25 cellular contexts compared by ENCODE assay signal in genomic region chr10:116827214-116827671, GRCh38. TPM values are rescaled to one million over a fixed set of nuclear protein-coding genes. Genes with fewer than 3 reads are reported as not detected.
DNase-seq lines count a peak whose midpoint lies in the region; ATAC-seq, FAIRE-seq and TF ChIP-seq lines count a peak whose summit lies in the region.
"Had no signal": no experiment of that assay in that cellular context is flagged by ENCODE, and none has a peak within 500 bp of the region (broad histone marks: within the 10 kb centered on the region; RNA-seq: fewer than 3 reads in every experiment).

No MANE protein-coding gene starts in this region.

- no peak overlapping the region for H3K27ac Mint-ChIP-seq in astrocyte (ENCODE audit: unreplicated experiment)
- H3K27ac Mint-ChIP-seq in naive thymus-derived CD4-positive, alpha-beta T cell = no peak overlapping the region
- H3K27ac Mint-ChIP-seq: activated T-cell treated with anti-CD3 and anti-CD28 coated beads, Interleukin-2, amount 50 U/mL, for 24 hours; stimulated activated naive CD8-positive, alpha-beta T cell treated with anti-CD3 and anti-CD28 coated beads, Interleukin-15, Interleukin-2, amounts not matched to agents 100 ng/mL and 50 ng/mL, for 24 hours had no signal

- H3K4me2 ChIP-seq in HCT116 (ENCODE audit: low read length) (peak overlapping the region; percentile 37), astrocyte (ENCODE audit: low read length) (peak overlapping the region; percentile 53)

- H3K4me1 ChIP-seq in HCT116 (ENCODE audit: control insufficient read depth in 1 of 2, insufficient read depth in 2 of 2, low read length in 2 of 2) (peaks cover 0 to 11% of the 10 kb centered on the region in 2 experiments; a peak in 2 of 4 replicates), astrocyte (ENCODE audit: insufficient read depth, low read length) (peaks cover 12% of the 10 kb centered on the region), upper lobe of right lung (no peaks in the 10 kb centered on the region)
- H3K4me1 ChIP-seq in naive thymus-derived CD4-positive, alpha-beta T cell (ENCODE audit: control insufficient read depth in 2 of 2, insufficient read depth in 2 of 2, low read length in 2 of 2) = no peaks in the 10 kb centered on the region
- H3K4me1 ChIP-seq: BE2C, spleen, thyroid gland had no signal

- peak; percentile 54; the same call in 1 of the 2 replicates for TF ChIP-seq RAD21 in HCT116 (IDR thresholded peaks at IDR 0.05; ENCODE audit: low read depth)

- peaks cover 9% of the 10 kb centered on the region for H3K4me1 Mint-ChIP-seq in astrocyte (ENCODE audit: low read depth, unreplicated experiment)
- H3K4me1 Mint-ChIP-seq in naive thymus-derived CD4-positive, alpha-beta T cell = peaks cover 0 to 1% (median 0%) of the 10 kb centered on the region in 7 donors

- H3K9me3 ChIP-seq in HCT116 (ENCODE audit: control insufficient read depth in 1 of 2, insufficient read depth in 1 of 2, low read depth in 1 of 2, low read length in 2 of 2) (no peaks in the 10 kb centered on the region), astrocyte (ENCODE audit: insufficient read depth, low read depth, low read length) (no peaks in the 10 kb centered on the region), upper lobe of right lung (no peaks in the 10 kb centered on the region)
- H3K9me3 ChIP-seq in naive thymus-derived CD4-positive, alpha-beta T cell (ENCODE audit: control insufficient read depth in 2 of 3, low read length in 3 of 3) = no peaks in the 10 kb centered on the region
- H3K9me3 ChIP-seq: BE2C, spleen, thyroid gland had no signal

- no TSS peak for BruUV-seq in HCT116 (replicated peaks; lab: Mats Ljungman, UMichigan)

- DNase-seq in HCT116 (ENCODE audit: low read depth, low spot score) (no peak), astrocyte (ENCODE audit: low read depth) (no peak), foreskin fibroblast (no peak), upper lobe of right lung (no peak)
- DNase-seq in stimulated activated CD8-positive, alpha-beta memory T cell treated with anti-CD3 and anti-CD28 coated beads, Interleukin-4, amount 100 ng/mL, for 48 hours = no peak
- DNase-seq in stimulated activated CD4-positive, alpha-beta T cell treated with anti-CD3 and anti-CD28 coated beads, Interleukin-4, amount 100 ng/mL, for 4 hours = no peak
- no peak for DNase-seq in naive thymus-derived CD4-positive, alpha-beta T cell
- DNase-seq: activated naive CD4-positive, alpha-beta T cell treated with Interleukin-2 at 50 U/mL for 16 hours; activated T-cell treated with anti-CD3 and anti-CD28 coated beads, Interleukin-2, amount 50 U/mL, for 24 hours; BE2C; DND-41; dorsolateral prefrontal cortex; NCI-H1694; occipital lobe; retina; spleen; stimulated activated CD4-positive, alpha-beta T cell treated with anti-CD3 and anti-CD28 coated beads, Interleukin-4, amount 100 ng/mL, for 1 hour; T-helper 9 cell; thyroid gland had no signal

- H4K20me1 ChIP-seq in HCT116 (ENCODE audit: insufficient read depth) = no peaks in the 10 kb centered on the region
- no peaks in the 10 kb centered on the region for H4K20me1 ChIP-seq in astrocyte (ENCODE audit: insufficient read depth, low read length)

- H3K27me3 Mint-ChIP-seq in astrocyte (ENCODE audit: low read depth, unreplicated experiment) = peaks cover 1% of the 10 kb centered on the region
- H3K27me3 Mint-ChIP-seq in naive thymus-derived CD4-positive, alpha-beta T cell = peaks cover 0 to 28% (median 15%) of the 10 kb centered on the region in 5 donors

- TF ChIP-seq CTCF in HCT116 (IDR thresholded peaks at IDR 0.05 in 2 of 3, conservative IDR thresholded peaks at IDR 0.05 in 1 of 3; ENCODE audit: borderline replicate concordance in 1 of 3, insufficient read depth in 1 of 3, low read depth in 2 of 3, low read length in 2 of 3) (peak; percentile 24 to 29 (median 28); a peak in 2 of 6 replicates), astrocyte (IDR thresholded peaks at IDR 0.05; ENCODE audit: insufficient read depth, low read depth, low read length) (no peak), foreskin fibroblast (IDR thresholded peaks at IDR 0.05; ENCODE audit: low read depth, low read length) (peak; percentile 25), upper lobe of right lung (IDR thresholded peaks at IDR 0.05) (no peak)

- H3K9me3 Mint-ChIP-seq in astrocyte (ENCODE audit: unreplicated experiment) = no peaks in the 10 kb centered on the region
- peaks cover 0 to 3% (median 0%) of the 10 kb centered on the region in 11 donors for H3K9me3 Mint-ChIP-seq in naive thymus-derived CD4-positive, alpha-beta T cell
- H3K9me3 Mint-ChIP-seq: activated T-cell treated with anti-CD3 and anti-CD28 coated beads, Interleukin-2, amount 50 U/mL, for 24 hours; stimulated activated naive CD8-positive, alpha-beta T cell treated with anti-CD3 and anti-CD28 coated beads, Interleukin-15, Interleukin-2, amounts not matched to agents 100 ng/mL and 50 ng/mL, for 24 hours had no signal

- H3K9ac ChIP-seq in HCT116 (ENCODE audit: low read length) (no peak overlapping the region), astrocyte (ENCODE audit: low read length) (no peak overlapping the region)

- FAIRE-seq in astrocyte (lab: Jason Lieb, UNC) = no peak
- FAIRE-seq: GM12891, keratinocyte had no signal

- no peaks in the 10 kb centered on the region for H3K36me3 Mint-ChIP-seq in astrocyte (ENCODE audit: low read depth, unreplicated experiment)
- no peaks in the 10 kb centered on the region for H3K36me3 Mint-ChIP-seq in naive thymus-derived CD4-positive, alpha-beta T cell

- CTCF ChIA-PET in HCT116 (lab: Charles Lee) = interaction anchor here (0.9 to 1.4 kb wide), 4 partner anchors 14 to 348 kb away, joined by 3 to 5 read pairs (median 3); no protein-coding TSS in a partner anchor
- CTCF ChIA-PET in naive thymus-derived CD4-positive, alpha-beta T cell (lab: Charles Lee) = no interaction called here

- 0 out of 4 replicates have a peak, but pooled peaks cover 0 to 4% of the 10 kb centered on the region in 2 experiments for H3K36me3 ChIP-seq in HCT116 (ENCODE audit: control insufficient read depth in 1 of 2, insufficient read depth in 2 of 2, low read length in 2 of 2)
- H3K36me3 ChIP-seq in astrocyte (ENCODE audit: insufficient read depth, low read length) = no peaks in the 10 kb centered on the region
- H3K36me3 ChIP-seq in upper lobe of right lung = no peaks in the 10 kb centered on the region
- no peaks in the 10 kb centered on the region for H3K36me3 ChIP-seq in naive thymus-derived CD4-positive, alpha-beta T cell (ENCODE audit: control insufficient read depth in 2 of 3, insufficient read depth in 3 of 3, low read length in 3 of 3)
- H3K36me3 ChIP-seq: BE2C, thyroid gland had no signal

- peak; percentile 82 for ATAC-seq in HCT116
- ATAC-seq in upper lobe of right lung = peak; percentile 39
- ATAC-seq in GM21529 (IDR thresholded peaks at IDR 0.05; ENCODE audit: unreplicated experiment) = no peak
- ATAC-seq in naive thymus-derived CD4-positive, alpha-beta T cell = no peak

- no peaks in the 10 kb centered on the region for H3K9me2 ChIP-seq in HCT116 (ENCODE audit: insufficient read depth)

- no peak overlapping the region for H3K4me3 ChIP-seq in HCT116 (replicated peaks in 1 of 2; ENCODE audit: low read depth in 1 of 2, low read length in 2 of 2)
- no peak overlapping the region for H3K4me3 ChIP-seq in astrocyte (ENCODE audit: insufficient read depth, low read depth, low read length)
- H3K4me3 ChIP-seq in foreskin fibroblast (ENCODE audit: low read depth in 1 of 2, low read length in 2 of 2) = no peak overlapping the region
- no peak overlapping the region for H3K4me3 ChIP-seq in upper lobe of right lung
- no peak overlapping the region for H3K4me3 ChIP-seq in naive thymus-derived CD4-positive, alpha-beta T cell (ENCODE audit: low read length)
- H3K4me3 ChIP-seq: dorsolateral prefrontal cortex, lung, spleen, thyroid gland had no signal

- RAD21 ChIA-PET in HCT116 (lab: Charles Lee; ENCODE audit: low non-redundant PET in 1 of 2, low total read pairs in 2 of 2, uncharacterized antibody in 2 of 2, unreplicated experiment in 2 of 2) = no interaction called here

- no peak for TF ChIP-seq POLR2A in HCT116 (IDR thresholded peaks at IDR 0.05; ENCODE audit: borderline replicate concordance, extremely low read depth, insufficient read depth, insufficient read length)

- H3K27ac ChIP-seq in HCT116 (ENCODE audit: low read depth, low read length) (no peak overlapping the region), astrocyte (ENCODE audit: low read depth, low read length) (peak overlapping the region; percentile 23), upper lobe of right lung (no peak overlapping the region)
- no peak overlapping the region for H3K27ac ChIP-seq in naive thymus-derived CD4-positive, alpha-beta T cell (ENCODE audit: low read depth, low read length)
- H3K27ac ChIP-seq: dorsolateral prefrontal cortex, epithelial cell of prostate, spleen, thyroid gland had no signal

- H3K4me3 Mint-ChIP-seq in astrocyte (ENCODE audit: unreplicated experiment) = no peak overlapping the region
- H3K4me3 Mint-ChIP-seq in naive thymus-derived CD4-positive, alpha-beta T cell = no peak overlapping the region
- H3K4me3 Mint-ChIP-seq: activated T-cell treated with anti-CD3 and anti-CD28 coated beads, Interleukin-2, amount 50 U/mL, for 24 hours; stimulated activated naive CD8-positive, alpha-beta T cell treated with anti-CD3 and anti-CD28 coated beads, Interleukin-15, Interleukin-2, amounts not matched to agents 100 ng/mL and 50 ng/mL, for 24 hours had no signal

- intact Hi-C loops in HCT116 (cut with micrococcal nuclease) = no loop called here
- intact Hi-C loops in upper lobe of right lung (cut with DNase I) = no loop called here
- intact Hi-C loops in naive thymus-derived CD4-positive, alpha-beta T cell (cut with micrococcal nuclease) = no loop called here

- H3K27me3 ChIP-seq in HCT116 (ENCODE audit: insufficient read depth, low read length) (no peaks in the 10 kb centered on the region), astrocyte (ENCODE audit: insufficient read depth, low read length) (no peaks in the 10 kb centered on the region), upper lobe of right lung (no peaks in the 10 kb centered on the region)
- no peaks in the 10 kb centered on the region for H3K27me3 ChIP-seq in naive thymus-derived CD4-positive, alpha-beta T cell (ENCODE audit: control insufficient read depth in 2 of 2, insufficient read depth in 2 of 2, low read length in 2 of 2)
- H3K27me3 ChIP-seq: dorsolateral prefrontal cortex, spleen, thyroid gland had no signal

- POLR2A ChIA-PET in HCT116 (lab: Charles Lee) = no interaction called here
- POLR2A ChIA-PET in naive thymus-derived CD4-positive, alpha-beta T cell (lab: Charles Lee) = no interaction called here

- no peaks in the 10 kb centered on the region for H3K79me2 ChIP-seq in HCT116 (ENCODE audit: insufficient read depth, low read length)
- H3K79me2 ChIP-seq in astrocyte (ENCODE audit: insufficient read depth, low read length) = no peaks in the 10 kb centered on the region

- H2AFZ ChIP-seq in HCT116 (ENCODE audit: low read depth, low read length, poor library complexity, severe bottlenecking) (no peak overlapping the region), astrocyte (ENCODE audit: low read depth, low read length) (no peak overlapping the region)

TF ChIP-seq in HCT116, 20 proteins besides CTCF, POLR2A, EP300 and RAD21 (continues in another document):
- TF ChIP-seq TCF7L2 (IDR thresholded peaks at IDR 0.05; ENCODE audit: borderline replicate concordance, extremely low read depth, insufficient read depth, insufficient read length) = no peak

RNA-seq across cellular contexts. Expression of gene ENO4, which starts 22.1 kb away (rescaled TPM):
- total RNA-seq in HCT116 (2021; ENCODE audit: unreplicated experiment) (0.22 TPM), astrocyte (0.52 and 1.4 TPM in 2 replicates), upper lobe of right lung (not detected)
- polyA plus RNA-seq in HCT116 (2012) = 0.31 and 0.51 TPM in 2 replicates
- total RNA-seq in naive thymus-derived CD4-positive, alpha-beta T cell = not detected
- polyA plus RNA-seq in naive thymus-derived CD4-positive, alpha-beta T cell = not detected
- total RNA-seq: spleen had no signal

Comparison
In these comparisons a context has a peak if more than half of its experiments do, and no peak if none do; other contexts are left out.
1. ATAC-seq: peak in HCT116 (single experiment) and upper lobe of right lung (single experiment); none in GM21529 (single experiment) and naive thymus-derived CD4-positive, alpha-beta T cell (single experiment).
2. CTCF ChIP-seq: peak in HCT116 (3 of 3) and foreskin fibroblast (single experiment); none in astrocyte (single experiment) and upper lobe of right lung (single experiment).